Comparison of ENCODE assay signal across 8 cellular contexts in the genomic region with DNA sequence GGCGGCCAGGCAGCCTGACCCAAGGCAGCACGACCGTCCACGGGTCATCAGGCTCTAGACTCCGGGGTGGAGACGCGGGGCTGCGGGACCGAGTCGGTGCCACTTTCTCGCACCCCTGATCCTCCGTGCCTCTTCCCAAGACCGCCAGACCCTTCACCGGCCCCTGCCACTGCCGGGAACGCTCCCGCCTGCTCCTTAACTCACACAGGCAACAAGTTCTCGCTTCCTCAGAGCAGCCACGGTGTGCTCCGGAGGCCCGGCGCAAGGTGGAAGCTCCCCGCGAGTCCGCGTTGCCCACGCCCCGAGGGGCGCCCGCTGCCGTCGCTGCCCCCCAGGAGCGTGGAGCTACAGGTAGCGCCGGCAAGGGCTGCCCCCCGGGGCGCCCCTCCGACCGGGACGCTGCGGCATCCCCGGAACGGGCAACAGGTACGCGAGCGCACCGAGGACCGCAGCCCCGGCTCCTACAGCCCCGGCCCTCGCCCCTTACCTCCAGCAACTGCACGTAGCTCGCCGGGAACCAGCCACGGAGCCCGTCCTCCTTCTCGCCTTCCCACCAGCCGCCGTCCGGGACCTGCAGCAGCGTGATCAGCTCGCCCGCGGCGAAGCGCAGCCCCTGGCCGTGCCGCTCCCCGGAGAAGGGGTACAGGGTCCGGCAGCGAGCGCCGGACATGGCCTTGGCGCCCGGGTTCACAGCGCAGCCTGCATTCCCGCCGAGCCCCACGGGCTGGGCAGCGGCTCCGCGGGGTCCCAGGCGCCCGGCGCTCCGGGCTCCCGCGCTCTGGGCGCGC. TPM values are rescaled to one million over a fixed set of nuclear protein-coding genes. Genes with fewer than 3 reads are reported as not detected.
A peak's percentile ranks its signal among the peaks of the same experiment; 100 is the strongest.
DNase-seq lines count a peak whose midpoint lies in the region; ATAC-seq, FAIRE-seq and TF ChIP-seq lines count a peak whose summit lies in the region.
"Had no signal": no experiment of that assay in that cellular context is flagged by ENCODE, and none has a peak within 500 bp of the region (broad histone marks: within the 10 kb centered on the region; RNA-seq: fewer than 3 reads in every experiment).

No MANE protein-coding gene starts in this region.

- peaks cover 32% of the 10 kb centered on the region for H3K27me3 Mint-ChIP-seq in activated CD8-positive, alpha-beta T cell treated with anti-CD3 and anti-CD28 coated beads for 36 hours
- H3K27me3 Mint-ChIP-seq in stimulated activated naive CD8-positive, alpha-beta T cell treated with anti-CD3 and anti-CD28 coated beads, Interleukin-15, Interleukin-2, amounts not matched to agents 100 ng/mL and 50 ng/mL, for 24 hours: peaks cover 43% of the 10 kb centered on the region

- POLR2A ChIA-PET in activated CD8-positive, alpha-beta T cell treated with anti-CD3 and anti-CD28 coated beads for 36 hours (lab: Charles Lee): interaction anchor here (0.6 to 0.9 kb wide), 2 partner anchors 19 to 231 kb away, joined by 3 read pairs; no protein-coding TSS in a partner anchor

- H3K4me1 Mint-ChIP-seq in activated CD8-positive, alpha-beta T cell treated with anti-CD3 and anti-CD28 coated beads for 36 hours (ENCODE audit: low read depth): peaks cover 6% of the 10 kb centered on the region
- H3K4me1 Mint-ChIP-seq in stimulated activated naive CD8-positive, alpha-beta T cell treated with anti-CD3 and anti-CD28 coated beads, Interleukin-15, Interleukin-2, amounts not matched to agents 100 ng/mL and 50 ng/mL, for 24 hours (ENCODE audit: low read depth): peaks cover 4% of the 10 kb centered on the region

- FAIRE-seq in urothelium cell line (lab: Jason Lieb, UNC): no peak

- intact Hi-C loops in activated CD8-positive, alpha-beta T cell treated with anti-CD3 and anti-CD28 coated beads for 36 hours (cut with micrococcal nuclease): no loop called here

- H3K36me3 Mint-ChIP-seq in activated CD8-positive, alpha-beta T cell treated with anti-CD3 and anti-CD28 coated beads for 36 hours (ENCODE audit: low read depth): peaks cover 10% of the 10 kb centered on the region
- peaks cover 25% of the 10 kb centered on the region for H3K36me3 Mint-ChIP-seq in stimulated activated naive CD8-positive, alpha-beta T cell treated with anti-CD3 and anti-CD28 coated beads, Interleukin-15, Interleukin-2, amounts not matched to agents 100 ng/mL and 50 ng/mL, for 24 hours (ENCODE audit: low read depth)

- ATAC-seq in GM21619 (IDR thresholded peaks at IDR 0.05; ENCODE audit: unreplicated experiment): peak; percentile 28
- peak; percentile 7 for ATAC-seq in activated CD8-positive, alpha-beta T cell treated with anti-CD3 and anti-CD28 coated beads for 36 hours
- ATAC-seq in GM18519 (IDR thresholded peaks at IDR 0.05; ENCODE audit: low FRiP score, unreplicated experiment): no peak

- H3K4me3 Mint-ChIP-seq in activated CD8-positive, alpha-beta T cell treated with anti-CD3 and anti-CD28 coated beads for 36 hours: peak overlapping the region; percentile 31
- H3K4me3 Mint-ChIP-seq in stimulated activated naive CD8-positive, alpha-beta T cell treated with anti-CD3 and anti-CD28 coated beads, Interleukin-15, Interleukin-2, amounts not matched to agents 100 ng/mL and 50 ng/mL, for 24 hours: peak overlapping the region; percentile 60

- H3K27ac Mint-ChIP-seq in activated CD8-positive, alpha-beta T cell treated with anti-CD3 and anti-CD28 coated beads for 36 hours: no peak overlapping the region
- no peak overlapping the region for H3K27ac Mint-ChIP-seq in stimulated activated naive CD8-positive, alpha-beta T cell treated with anti-CD3 and anti-CD28 coated beads, Interleukin-15, Interleukin-2, amounts not matched to agents 100 ng/mL and 50 ng/mL, for 24 hours

- DNase-seq in activated CD8-positive, alpha-beta T cell treated with anti-CD3 and anti-CD28 coated beads for 36 hours: peak; percentile 8
- DNase-seq in iPS-NIHi11 (ENCODE audit: low spot score) (peak; percentile 26), urothelium cell line (ENCODE audit: low spot score) (no peak)
- DNase-seq in stimulated activated CD8-positive, alpha-beta memory T cell treated with anti-CD3 and anti-CD28 coated beads, Interleukin-4, amount 100 ng/mL, for 48 hours: no peak

- no peak for TF ChIP-seq CTCF in activated CD8-positive, alpha-beta T cell treated with anti-CD3 and anti-CD28 coated beads for 36 hours (IDR thresholded peaks at IDR 0.05)

- CTCF ChIA-PET in activated CD8-positive, alpha-beta T cell treated with anti-CD3 and anti-CD28 coated beads for 36 hours (lab: Charles Lee): interaction anchor here (1.1 kb wide), 1 partner anchor 29 kb away, joined by 4 read pairs; no protein-coding TSS in a partner anchor

- H3K9me3 Mint-ChIP-seq in activated CD8-positive, alpha-beta T cell treated with anti-CD3 and anti-CD28 coated beads for 36 hours: peaks cover 22% of the 10 kb centered on the region
- peaks cover 10% of the 10 kb centered on the region for H3K9me3 Mint-ChIP-seq in stimulated activated naive CD8-positive, alpha-beta T cell treated with anti-CD3 and anti-CD28 coated beads, Interleukin-15, Interleukin-2, amounts not matched to agents 100 ng/mL and 50 ng/mL, for 24 hours

RNA-seq across cellular contexts. Expression of a gene that starts 0.5 kb away (rescaled TPM):
- 1 to 10 TPM; 1.6 to 2.1 TPM for total RNA-seq in activated CD8-positive, alpha-beta T cell treated with anti-CD3 and anti-CD28 coated beads for 36 hours
- total RNA-seq: T-helper 1 cell treated with Interleukin-12 subunit alpha and Interleukin-12 subunit beta and Interleukin-4 antibody, amounts not matched to agents 30 ng/mL and 1 ng/mL, for 36 hours had no signal

Comparison
In these comparisons a context has a peak if more than half of its experiments do, and no peak if none do; other contexts are left out.
1. DNase-seq: peak in activated CD8-positive, alpha-beta T cell treated with anti-CD3 and anti-CD28 coated beads for 36 hours (single experiment) and iPS-NIHi11 (single experiment); none in stimulated activated CD8-positive, alpha-beta memory T cell treated with anti-CD3 and anti-CD28 coated beads, Interleukin-4, amount 100 ng/mL, for 48 hours (single experiment) and urothelium cell line (single experiment).